In the genomic region with DNA sequence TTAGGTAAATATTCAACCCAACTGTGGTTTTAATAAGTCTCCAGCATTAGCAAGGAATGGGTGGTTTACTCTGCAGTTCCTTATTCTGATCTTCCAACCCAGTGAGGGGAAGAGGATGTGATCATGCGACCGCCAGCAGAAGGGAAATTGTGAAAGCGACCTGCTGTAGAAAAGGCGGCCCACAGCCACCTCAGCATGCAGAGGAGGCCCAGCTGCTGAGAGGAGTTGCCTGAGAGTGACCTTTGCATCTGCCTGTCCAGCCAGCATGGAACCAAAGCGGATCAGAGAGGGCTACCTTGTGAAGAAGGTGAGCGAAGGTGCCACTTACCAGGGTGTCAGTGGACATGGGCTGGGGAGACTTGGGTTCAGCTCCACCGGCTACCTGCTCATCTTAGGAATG, we compare ENCODE assay signal across 8 cellular contexts. TPM values are rescaled to one million over a fixed set of nuclear protein-coding genes. Genes with fewer than 3 reads are reported as not detected.
DNase-seq lines count a peak whose midpoint lies in the region; ATAC-seq, FAIRE-seq and TF ChIP-seq lines count a peak whose summit lies in the region.

A gene with protein sequence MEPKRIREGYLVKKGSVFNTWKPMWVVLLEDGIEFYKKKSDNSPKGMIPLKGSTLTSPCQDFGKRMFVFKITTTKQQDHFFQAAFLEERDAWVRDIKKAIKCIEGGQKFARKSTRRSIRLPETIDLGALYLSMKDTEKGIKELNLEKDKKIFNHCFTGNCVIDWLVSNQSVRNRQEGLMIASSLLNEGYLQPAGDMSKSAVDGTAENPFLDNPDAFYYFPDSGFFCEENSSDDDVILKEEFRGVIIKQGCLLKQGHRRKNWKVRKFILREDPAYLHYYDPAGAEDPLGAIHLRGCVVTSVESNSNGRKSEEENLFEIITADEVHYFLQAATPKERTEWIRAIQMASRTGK (plus strand): TSS at position 196 of the 400 bp plus-strand sequence. CDS start 70 bp downstream, at position 266.

- peak within 1 kb of the TSS; percentile 78 for H3K4me3 ChIP-seq in GM12875 (ENCODE audit: low read depth, low read length)
- peak within 1 kb of the TSS; percentile 60 for H3K4me3 ChIP-seq in MM.1S (ENCODE audit: low read length)
- peak within 1 kb of the TSS in 1 of 4 donors; percentile 30 for H3K4me3 ChIP-seq in gastrocnemius medialis

- no peaks in the 10 kb centered on the region for H3K9me3 ChIP-seq in MM.1S (replicated peaks; ENCODE audit: insufficient read depth, low read length)
- H3K9me3 ChIP-seq in gastrocnemius medialis = no peaks in the 10 kb centered on the region

- H3K27ac ChIP-seq in MM.1S (ENCODE audit: low read length) (peak within 1 kb of the TSS; percentile 56; the same call in 1 of the 2 replicates), gastrocnemius medialis (no peak within 1 kb of the TSS)

- H3K79me2 ChIP-seq in MM.1S (ENCODE audit: low read length) = peaks cover 50% of the 10 kb centered on the region

- H3K4me2 ChIP-seq in MM.1S (ENCODE audit: low read depth, low read length) = peak within 1 kb of the TSS; percentile 58

- FAIRE-seq in HTR-8/SVneo (lab: Jason Lieb, UNC) = no peak

- peak; percentile 42 for ATAC-seq in GM21576 (IDR thresholded peaks at IDR 0.05; ENCODE audit: unreplicated experiment)
- ATAC-seq in gastrocnemius medialis = peak in 1 of 2 donors; percentile 27

- peak within 1 kb of the TSS; percentile 54 for H3K9ac ChIP-seq in MM.1S (ENCODE audit: low read length)

- peaks cover 10% of the 10 kb centered on the region for H3F3A ChIP-seq in MM.1S (ENCODE audit: insufficient read depth, low read length)

- TF ChIP-seq CTCF in GM12875 (IDR thresholded peaks at IDR 0.05; ENCODE audit: borderline replicate concordance, insufficient read depth, low read depth, low read length) (no peak), MM.1S (IDR thresholded peaks at IDR 0.05; ENCODE audit: low read length) (no peak), gastrocnemius medialis (IDR thresholded peaks at IDR 0.05 in 4 of 5, conservative IDR thresholded peaks at IDR 0.05 in 1 of 5) (no peak)

- H3K4me1 ChIP-seq in MM.1S (ENCODE audit: low read length) (peaks cover 25% of the 10 kb centered on the region), gastrocnemius medialis (no peaks in the 10 kb centered on the region)

- no peaks in the 10 kb centered on the region for H3K9me2 ChIP-seq in MM.1S (replicated peaks; ENCODE audit: insufficient read depth, low read length)

- H3K36me3 ChIP-seq in MM.1S (replicated peaks; ENCODE audit: insufficient read depth, low read length) = no peaks in the 10 kb centered on the region
- no peaks in the 10 kb centered on the region for H3K36me3 ChIP-seq in gastrocnemius medialis

- DNase-seq in MM.1S (peak; percentile 37), erythroblast (lab: John Stamatoyannopoulos, UW) (peak; percentile 46 to 54), gastrocnemius medialis (peak; percentile 14 to 43), cortex of kidney (lab: John Stamatoyannopoulos, UW) (no peak), NCI-H2029 (lab: John Stamatoyannopoulos, UW) (no peak), HTR-8/SVneo (ENCODE audit: insufficient read length, low spot score) (no peak)

- in situ Hi-C loops in gastrocnemius medialis (cut with MboI; ENCODE audit: low sequenced_read_pairs in 4 of 4) = loop anchor here in 2 of 4 donors (10.0 kb wide), 1 partner anchor 80 kb away; no protein-coding TSS in a partner anchor

- intact Hi-C loops in gastrocnemius medialis (cut with DNase I; ENCODE audit: low total_unique reads) = no loop called here

- H2AFZ ChIP-seq in MM.1S (ENCODE audit: low read length) = peak within 1 kb of the TSS; percentile 27

- no peaks in the 10 kb centered on the region for H4K20me1 ChIP-seq in MM.1S (ENCODE audit: insufficient read depth, low read length)

- TF ChIP-seq POLR2A in erythroblast (IDR thresholded peaks at IDR 0.05; ENCODE audit: low read length) (no peak), gastrocnemius medialis (IDR thresholded peaks at IDR 0.05) (peak in 1 of 2 donors; percentile 24)

- H3K27me3 ChIP-seq in MM.1S (replicated peaks; ENCODE audit: insufficient read depth, low read length) (no peaks in the 10 kb centered on the region), gastrocnemius medialis (no peaks in the 10 kb centered on the region)

RNA-seq across cellular contexts. Expression of the gene that starts here (rescaled TPM):
- 1 to 10 TPM in 3 of 4 donors, under 1 TPM in 1; 0.68 to 4.7 (median 2.2) TPM for total RNA-seq in gastrocnemius medialis

Comparison
In these comparisons a context has a peak if more than half of its experiments do, and no peak if none do; other contexts are left out.
1. DNase-seq: peak in MM.1S (single experiment), erythroblast (2 of 2) and gastrocnemius medialis (2 of 2); none in cortex of kidney (single experiment), NCI-H2029 (single experiment) and HTR-8/SVneo (single experiment).